8 cellular contexts compared by ENCODE assay signal in the genomic region with DNA sequence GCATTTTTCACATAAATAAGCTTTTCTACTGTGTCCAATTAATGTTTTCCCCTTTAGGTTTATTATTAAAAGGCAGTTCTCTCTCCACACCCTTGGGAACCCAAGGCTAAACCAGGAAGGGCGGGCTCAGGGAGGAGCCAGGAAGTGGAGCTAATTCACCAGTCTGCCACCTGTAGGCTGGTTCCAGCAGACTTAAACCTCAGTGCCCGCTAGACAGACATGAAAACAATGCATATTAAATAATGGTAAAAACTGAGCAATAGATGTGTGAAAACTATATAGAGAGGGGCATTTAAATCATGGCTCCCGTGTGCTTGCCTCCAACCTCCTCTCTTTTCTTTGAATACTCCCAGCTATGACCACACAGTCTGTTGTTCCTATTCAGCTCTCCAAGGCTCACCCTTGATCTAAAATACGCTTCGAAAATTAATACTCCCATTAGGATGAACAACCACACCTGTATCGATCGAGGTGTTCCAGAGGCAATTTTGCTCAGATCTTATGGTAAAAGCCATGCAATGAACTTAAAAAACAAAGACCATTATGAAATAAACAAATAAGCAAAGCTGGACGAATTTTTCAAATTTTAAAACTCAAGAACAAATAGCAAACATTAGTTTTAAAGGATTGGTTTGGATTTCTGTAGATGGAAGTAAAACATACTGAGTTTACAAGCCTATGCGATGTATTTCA.
A peak's percentile ranks its signal among the peaks of the same experiment; 100 is the strongest.
DNase-seq lines count a peak whose midpoint lies in the region; ATAC-seq and TF ChIP-seq lines count a peak whose summit lies in the region.

No MANE protein-coding gene starts in this region.

- H3K27ac ChIP-seq in esophagus squamous epithelium, result no peak overlapping the region

- peak overlapping the region; percentile 3 for H3K4me3 Mint-ChIP-seq in activated CD8-positive, alpha-beta T cell treated with anti-CD3 and anti-CD28 coated beads for 36 hours
- H3K4me3 Mint-ChIP-seq in activated CD8-positive, alpha-beta T cell treated with anti-CD3 and anti-CD28 coated beads, Interleukin-2, amount 10 ng/mL, durations not matched to agents 7 days and 5 days, result no peak overlapping the region

- H3K4me3 ChIP-seq in esophagus squamous epithelium, result no peak overlapping the region
- H3K4me3 ChIP-seq in retinal pigment epithelial cell (ENCODE audit: low read length), result no peak overlapping the region

- no peaks in the 10 kb centered on the region for H3K36me3 Mint-ChIP-seq in activated CD8-positive, alpha-beta T cell treated with anti-CD3 and anti-CD28 coated beads for 36 hours (ENCODE audit: low read depth)
- peaks cover 3% of the 10 kb centered on the region for H3K36me3 Mint-ChIP-seq in activated CD8-positive, alpha-beta T cell treated with anti-CD3 and anti-CD28 coated beads, Interleukin-2, amount 10 ng/mL, durations not matched to agents 7 days and 5 days (ENCODE audit: low read depth)

- H3K4me1 ChIP-seq in esophagus squamous epithelium, result peaks cover 4 to 20% (median 7%) of the 10 kb centered on the region in 3 donors

- CTCF ChIA-PET in activated CD8-positive, alpha-beta T cell treated with anti-CD3 and anti-CD28 coated beads for 36 hours (lab: Charles Lee), result no interaction called here
- CTCF ChIA-PET in activated CD8-positive, alpha-beta T cell treated with anti-CD3 and anti-CD28 coated beads, Interleukin-2, amount 10 ng/mL, durations not matched to agents 7 days and 5 days (lab: Charles Lee), result no interaction called here

- DNase-seq in activated CD8-positive, alpha-beta T cell treated with anti-CD3 and anti-CD28 coated beads for 36 hours, result no peak
- no peak for DNase-seq in activated CD8-positive, alpha-beta T cell treated with anti-CD3 and anti-CD28 coated beads, Interleukin-2, amount 10 ng/mL, durations not matched to agents 7 days and 5 days
- DNase-seq in NCI-H460 (ENCODE audit: extremely low read depth, low read depth) (peak; percentile 44), esophagus squamous epithelium (lab: John Stamatoyannopoulos, UW) (no peak), retinal pigment epithelial cell (ENCODE audit: low read depth) (peak; percentile 58), GF-D8 (lab: John Stamatoyannopoulos, UW) (no peak), NCI-H446 treated with DMSO at 0.1 percent for 48 hours (lab: John Stamatoyannopoulos, UW) (no peak)

- H3K4me1 Mint-ChIP-seq in activated CD8-positive, alpha-beta T cell treated with anti-CD3 and anti-CD28 coated beads for 36 hours (ENCODE audit: low read depth), result no peaks in the 10 kb centered on the region
- H3K4me1 Mint-ChIP-seq in activated CD8-positive, alpha-beta T cell treated with anti-CD3 and anti-CD28 coated beads, Interleukin-2, amount 10 ng/mL, durations not matched to agents 7 days and 5 days (ENCODE audit: low read depth), result peaks cover 8% of the 10 kb centered on the region

- H3K27ac Mint-ChIP-seq in activated CD8-positive, alpha-beta T cell treated with anti-CD3 and anti-CD28 coated beads for 36 hours, result no peak overlapping the region
- no peak overlapping the region for H3K27ac Mint-ChIP-seq in activated CD8-positive, alpha-beta T cell treated with anti-CD3 and anti-CD28 coated beads, Interleukin-2, amount 10 ng/mL, durations not matched to agents 7 days and 5 days

- POLR2A ChIA-PET in activated CD8-positive, alpha-beta T cell treated with anti-CD3 and anti-CD28 coated beads for 36 hours (lab: Charles Lee), result no interaction called here
- POLR2A ChIA-PET in activated CD8-positive, alpha-beta T cell treated with anti-CD3 and anti-CD28 coated beads, Interleukin-2, amount 10 ng/mL, durations not matched to agents 7 days and 5 days (lab: Charles Lee), result no interaction called here

- H3K36me3 ChIP-seq in esophagus squamous epithelium, result no peaks in the 10 kb centered on the region

- intact Hi-C loops in activated CD8-positive, alpha-beta T cell treated with anti-CD3 and anti-CD28 coated beads for 36 hours (cut with micrococcal nuclease), result no loop called here
- intact Hi-C loops in esophagus squamous epithelium (cut with DNase I), result no loop called here

- 31% methylated on average over 9 of the region's 9 CpGs for WGBS in esophagus squamous epithelium, 2 donors

- no peaks in the 10 kb centered on the region for H3K9me3 Mint-ChIP-seq in activated CD8-positive, alpha-beta T cell treated with anti-CD3 and anti-CD28 coated beads for 36 hours
- no peaks in the 10 kb centered on the region for H3K9me3 Mint-ChIP-seq in activated CD8-positive, alpha-beta T cell treated with anti-CD3 and anti-CD28 coated beads, Interleukin-2, amount 10 ng/mL, durations not matched to agents 7 days and 5 days (ENCODE audit: insufficient read depth)

- no peak for TF ChIP-seq POLR2A in esophagus squamous epithelium (IDR thresholded peaks at IDR 0.05)

- TF ChIP-seq CTCF in activated CD8-positive, alpha-beta T cell treated with anti-CD3 and anti-CD28 coated beads for 36 hours (IDR thresholded peaks at IDR 0.05), result no peak
- TF ChIP-seq CTCF in esophagus squamous epithelium (IDR thresholded peaks at IDR 0.05), result peak in 4 of 6 experiments; percentile 21 to 42 (median 28)
- TF ChIP-seq CTCF in retinal pigment epithelial cell (conservative IDR thresholded peaks at IDR 0.05; ENCODE audit: low read depth, low read length), result peak; percentile 62

- H3K27me3 ChIP-seq in esophagus squamous epithelium, result peaks cover 0 to 87% (median 6%) of the 10 kb centered on the region in 4 donors

- ATAC-seq in activated CD8-positive, alpha-beta T cell treated with anti-CD3 and anti-CD28 coated beads for 36 hours, result no peak
- no peak for ATAC-seq in activated CD8-positive, alpha-beta T cell treated with anti-CD3 and anti-CD28 coated beads, Interleukin-2, amount 10 ng/mL, durations not matched to agents 7 days and 5 days
- ATAC-seq in GM18498 (IDR thresholded peaks at IDR 0.05; ENCODE audit: unreplicated experiment), result no peak

- H3K27me3 Mint-ChIP-seq in activated CD8-positive, alpha-beta T cell treated with anti-CD3 and anti-CD28 coated beads for 36 hours, result peaks cover 39% of the 10 kb centered on the region
- peaks cover 44% of the 10 kb centered on the region for H3K27me3 Mint-ChIP-seq in activated CD8-positive, alpha-beta T cell treated with anti-CD3 and anti-CD28 coated beads, Interleukin-2, amount 10 ng/mL, durations not matched to agents 7 days and 5 days (ENCODE audit: low read depth)

- no peaks in the 10 kb centered on the region for H3K9me3 ChIP-seq in esophagus squamous epithelium

Comparison
In these comparisons a context has a peak if more than half of its experiments do, and no peak if none do; other contexts are left out.
1. DNase-seq: peak in NCI-H460 (single experiment) and retinal pigment epithelial cell (single experiment); none in activated CD8-positive, alpha-beta T cell treated with anti-CD3 and anti-CD28 coated beads for 36 hours (single experiment), activated CD8-positive, alpha-beta T cell treated with anti-CD3 and anti-CD28 coated beads, Interleukin-2, amount 10 ng/mL, durations not matched to agents 7 days and 5 days (single experiment), esophagus squamous epithelium (single experiment), GF-D8 (single experiment) and NCI-H446 treated with DMSO at 0.1 percent for 48 hours (single experiment).